ENCODE assay signal across 8 cellular contexts in genomic region chr19:9914315-9915207, GRCh38. TPM values are rescaled to one million over a fixed set of nuclear protein-coding genes. Genes with fewer than 3 reads are reported as not detected.
DNase-seq lines count a peak whose midpoint lies in the region; ATAC-seq and TF ChIP-seq lines count a peak whose summit lies in the region.

No MANE protein-coding gene starts in this region.

- peaks cover 0 to 27% (median 10%) of the 10 kb centered on the region in 4 donors for H3K4me1 ChIP-seq in tibial nerve

- ATAC-seq in SK-N-SH treated with all-trans-retinoic acid at 6 μM for 48 hours (peak; percentile 89), HG02610 (IDR thresholded peaks at IDR 0.05; ENCODE audit: unreplicated experiment) (no peak)

- H3K9me3 ChIP-seq in tibial nerve: no peaks in the 10 kb centered on the region

- peak overlapping the region; percentile 57 for H3K4me3 Mint-ChIP-seq in activated naive CD4-positive, alpha-beta T cell treated with anti-CD3 and anti-CD28 coated beads, Interleukin-2, amount 10 ng/mL, durations not matched to agents 7 days and 5 days

- no peaks in the 10 kb centered on the region for H3K9me3 Mint-ChIP-seq in activated naive CD4-positive, alpha-beta T cell treated with anti-CD3 and anti-CD28 coated beads, Interleukin-2, amount 10 ng/mL, durations not matched to agents 7 days and 5 days

- WGBS in tibial nerve, 2 donors: 1 to 3% methylated on average over 18 to 58 of the region's 65 CpGs

- CTCF ChIA-PET in activated naive CD4-positive, alpha-beta T cell treated with anti-CD3 and anti-CD28 coated beads, Interleukin-2, amount 10 ng/mL, durations not matched to agents 7 days and 5 days (lab: Charles Lee): no interaction called here

- intact Hi-C loops in head of caudate nucleus (cut with DNase I): no loop called here
- intact Hi-C loops in posterior cingulate gyrus (cut with DNase I): loop anchor here (10.0 kb wide), 1 partner anchor 70 kb away; no protein-coding TSS in a partner anchor

- no peaks in the 10 kb centered on the region for H3K36me3 Mint-ChIP-seq in activated naive CD4-positive, alpha-beta T cell treated with anti-CD3 and anti-CD28 coated beads, Interleukin-2, amount 10 ng/mL, durations not matched to agents 7 days and 5 days

- TF ChIP-seq POLR2A in tibial nerve (IDR thresholded peaks at IDR 0.05): no peak

- H3K27me3 ChIP-seq in tibial nerve: peaks cover 0 to 69% of the 10 kb centered on the region in 2 donors

- TF ChIP-seq CTCF in tibial nerve (IDR thresholded peaks at IDR 0.05): peak; percentile 23 to 45 (median 27)

- peaks cover 11% of the 10 kb centered on the region for H3K4me1 Mint-ChIP-seq in activated naive CD4-positive, alpha-beta T cell treated with anti-CD3 and anti-CD28 coated beads, Interleukin-2, amount 10 ng/mL, durations not matched to agents 7 days and 5 days

- H3K36me3 ChIP-seq in tibial nerve: no peaks in the 10 kb centered on the region

- no peak overlapping the region for H3K27ac ChIP-seq in tibial nerve

- H3K27me3 Mint-ChIP-seq in activated naive CD4-positive, alpha-beta T cell treated with anti-CD3 and anti-CD28 coated beads, Interleukin-2, amount 10 ng/mL, durations not matched to agents 7 days and 5 days: peaks cover 52% of the 10 kb centered on the region

- TF ChIP-seq EP300 in tibial nerve (IDR thresholded peaks at IDR 0.05): no peak

- peak overlapping the region; percentile 15 to 55 (median 32) for H3K4me3 ChIP-seq in tibial nerve

- no peak overlapping the region for H3K27ac Mint-ChIP-seq in activated naive CD4-positive, alpha-beta T cell treated with anti-CD3 and anti-CD28 coated beads, Interleukin-2, amount 10 ng/mL, durations not matched to agents 7 days and 5 days

- DNase-seq in GM03348 (ENCODE audit: low spot score): peak; percentile 96
- peak; percentile 72 for DNase-seq in KG1 (lab: John Stamatoyannopoulos, UW)
- DNase-seq in activated naive CD4-positive, alpha-beta T cell treated with anti-CD3 and anti-CD28 coated beads, Interleukin-2, amount 10 ng/mL, durations not matched to agents 7 days and 5 days: peak; percentile 88
- DNase-seq in head of caudate nucleus: peak in 40 of 42 donors; percentile 18 to 82 (median 60)
- peak; percentile 40 to 94 (median 66) for DNase-seq in posterior cingulate gyrus
- DNase-seq in tibial nerve (ENCODE audit: low spot score in 2 of 2): peak in 1 of 2 donors; percentile 27

TF ChIP-seq in SK-N-SH treated with all-trans-retinoic acid at 6 μM for 48 hours, 23 proteins besides CTCF, POLR2A, EP300 and RAD21:
- TF ChIP-seq SNAI2 (CRISPR knock-in tag; IDR thresholded peaks at IDR 0.05): 0 out of 2 replicates have a peak, but pooled peaks have one; percentile 50
- no peak for TF ChIP-seq ISL1 (CRISPR knock-in tag; IDR thresholded peaks at IDR 0.05)

RNA-seq across cellular contexts. Expression of gene OLFM2, which starts 21.8 kb away (rescaled TPM):
- total RNA-seq in tibial nerve: 10 to 100 TPM in 1 of 4 donors, 1 to 10 TPM in 3; 4.8 to 12.6 (median 8.8) TPM
